Comparison of ENCODE assay signal across 25 cellular contexts in genomic region chr4:184987493-184988031, GRCh38. TPM values are rescaled to one million over a fixed set of nuclear protein-coding genes. Genes with fewer than 3 reads are reported as not detected.
"Had no signal": no experiment of that assay in that cellular context is flagged by ENCODE, and none has a peak within 500 bp of the region (broad histone marks: within the 10 kb centered on the region; RNA-seq: fewer than 3 reads in every experiment).

No MANE protein-coding gene starts in this region.

- H3K4me3 ChIP-seq: esophagus squamous epithelium, lung, psoas muscle, sigmoid colon, skin epidermis, stomach, upper lobe of left lung, vagina had no signal

- H3K9me3 ChIP-seq: esophagus squamous epithelium, psoas muscle, sigmoid colon, stomach, upper lobe of left lung, vagina had no signal

- DNase-seq: dermis blood vessel endothelial cell; esophagus squamous epithelium; foreskin fibroblast; immature natural killer cell; left colon; left ventricle myocardium superior; mesendoderm; naive B cell; psoas muscle; retina; sigmoid colon; stimulated activated CD4-positive, alpha-beta T cell treated with anti-CD3 and anti-CD28 coated beads, Interleukin-2, amount 100 ng/mL, for 24 hours; stimulated activated CD4-positive, alpha-beta T cell treated with anti-CD3 and anti-CD28 coated beads, Interleukin-4, amount 100 ng/mL, for 4 hours; stimulated activated naive CD4-positive, alpha-beta T cell; stomach; substantia nigra; upper lobe of left lung had no signal

- H3K27ac ChIP-seq: esophagus squamous epithelium, parathyroid adenoma, psoas muscle, sigmoid colon, stomach, upper lobe of left lung, vagina had no signal

- H3K9ac ChIP-seq: parathyroid adenoma had no signal

- H3K36me3 ChIP-seq: esophagus squamous epithelium, sigmoid colon, stomach, upper lobe of left lung, vagina had no signal

- H3K27me3 ChIP-seq: sigmoid colon, stomach, upper lobe of left lung, vagina had no signal

- FAIRE-seq: colon had no signal

- H3K4me1 ChIP-seq: parathyroid adenoma, psoas muscle, sigmoid colon, vagina had no signal

- ATAC-seq: left colon, left ventricle myocardium superior, psoas muscle had no signal

- H2AFZ ChIP-seq: parathyroid adenoma had no signal

- H3K79me2 ChIP-seq: parathyroid adenoma had no signal

RNA-seq across cellular contexts. Expression of gene HELT, which starts 30.7 kb away (rescaled TPM):
- total RNA-seq: dermis blood vessel endothelial cell, epithelial cell of proximal tubule, esophagus squamous epithelium, kidney epithelial cell, left colon, left ventricle myocardium superior, omental fat pad, sigmoid colon, stomach, vagina had no signal
- polyA plus RNA-seq: immature natural killer cell, psoas muscle, sigmoid colon, stomach had no signal
